Comparison of ENCODE assay signal across 8 cellular contexts in genomic region chr3:195906865-195907729, GRCh38. TPM values are rescaled to one million over a fixed set of nuclear protein-coding genes. Genes with fewer than 3 reads are reported as not detected.
DNase-seq lines count a peak whose midpoint lies in the region; FAIRE-seq and TF ChIP-seq lines count a peak whose summit lies in the region.

No MANE protein-coding gene starts in this region.

- H4K20me1 ChIP-seq in H9 (ENCODE audit: control insufficient read depth, insufficient read depth, insufficient read length), result no peaks in the 10 kb centered on the region

- no peaks in the 10 kb centered on the region for H3K27me3 ChIP-seq in H9 (ENCODE audit: insufficient read depth, low read length)
- no peaks in the 10 kb centered on the region for H3K27me3 ChIP-seq in cardiac muscle cell

- peak overlapping the region; percentile 79 to 91 for H3K4me3 Mint-ChIP-seq in H9

- H3K18ac ChIP-seq in H9 (ENCODE audit: insufficient read length, low read depth, low read length), result no peak overlapping the region

- H2BK120ac ChIP-seq in H9 (ENCODE audit: low read depth, low read length, poor library complexity, severe bottlenecking), result no peak overlapping the region

- H3K27ac Mint-ChIP-seq in H9, result no peak overlapping the region

- H3K4me2 ChIP-seq in H9 (ENCODE audit: insufficient read depth, insufficient read length, low read length), result no peak overlapping the region

- no peak overlapping the region for H2AK5ac ChIP-seq in H9 (ENCODE audit: insufficient read length, low read length)

- no peak overlapping the region for H3T11ph ChIP-seq in H9 (ENCODE audit: low read length)

- no peak overlapping the region for H3K56ac ChIP-seq in H9 (ENCODE audit: insufficient read length, low read depth, low read length)

- peaks cover 8% of the 10 kb centered on the region for H3K27me3 Mint-ChIP-seq in H9 (ENCODE audit: low read depth)

- no peak overlapping the region for H3K14ac ChIP-seq in H9 (ENCODE audit: insufficient read depth, low read length)

- H3K4me3 ChIP-seq in cardiac muscle cell, result peak overlapping the region; percentile 67
- H3K4me3 ChIP-seq in skin epidermis, result peak overlapping the region; percentile 25 to 77 (median 71)

- H2AFZ ChIP-seq in H9 (ENCODE audit: low read length), result no peak overlapping the region

- H3K27ac ChIP-seq in H9 (ENCODE audit: insufficient read length, low read depth, low read length), result no peak overlapping the region
- no peak overlapping the region for H3K27ac ChIP-seq in cardiac muscle cell
- H3K27ac ChIP-seq in skin epidermis, result peak overlapping the region in 20 of 21 experiments; percentile 62 to 95 (median 78)

- H3K4ac ChIP-seq in H9 (ENCODE audit: low read depth, low read length), result no peak overlapping the region

- no peak overlapping the region for H2BK5ac ChIP-seq in H9 (ENCODE audit: insufficient read length, low read length)

- no peaks in the 10 kb centered on the region for H3K36me3 ChIP-seq in cardiac muscle cell

- H3K79me1 ChIP-seq in H9 (ENCODE audit: insufficient read depth, low read depth, low read length, poor library complexity, severe bottlenecking), result no peaks in the 10 kb centered on the region

- no peak overlapping the region for H4K5ac ChIP-seq in H9 (ENCODE audit: insufficient read length, low read depth, low read length)

- H3K9me3 Mint-ChIP-seq in H9, result no peaks in the 10 kb centered on the region

- peaks cover 0 to 4% (median 0%) of the 10 kb centered on the region in 3 experiments; a peak in 4 of 7 replicates for H3K36me3 Mint-ChIP-seq in H9 (ENCODE audit: insufficient read depth in 1 of 3, low read depth in 3 of 3)

- H3K23me2 ChIP-seq in H9 (ENCODE audit: insufficient read length, low read depth, low read length, poor library complexity, severe bottlenecking), result peaks cover 18% of the 10 kb centered on the region

- no peak overlapping the region for H4K91ac ChIP-seq in H9 (ENCODE audit: insufficient read length, low read depth, low read length)

- H2BK15ac ChIP-seq in H9 (ENCODE audit: low read depth, low read length), result no peak overlapping the region

- H3K23ac ChIP-seq in H9 (ENCODE audit: insufficient read length, low read depth, low read length), result no peak overlapping the region

- peak; percentile 77 for DNase-seq in DMS79 treated with DMSO at 0.1 percent for 48 hours (lab: John Stamatoyannopoulos, UW)
- no peak for DNase-seq in H9
- peak; percentile 43 for DNase-seq in NCI-H774 (lab: John Stamatoyannopoulos, UW)
- DNase-seq in activated T-cell treated with anti-CD3 and anti-CD28 coated beads, Interleukin-2, amount 50 U/mL, for 48 hours, result peak; percentile 78 to 80
- no peak for DNase-seq in cardiac muscle cell (ENCODE audit: low read depth in 1 of 2, low spot score in 1 of 2)
- DNase-seq in mucosa of gallbladder (ENCODE audit: low spot score), result no peak
- no peak for DNase-seq in HTR-8/SVneo (ENCODE audit: insufficient read length, low spot score)

- no peak overlapping the region for H2BK12ac ChIP-seq in H9 (ENCODE audit: insufficient read length, low read depth, low read length)

- peak; percentile 25; the same call in 1 of the 3 replicates for TF ChIP-seq CTCF in H9 (conservative IDR thresholded peaks at IDR 0.05)
- TF ChIP-seq CTCF in cardiac muscle cell (IDR thresholded peaks at IDR 0.05; ENCODE audit: low read depth, low read length), result no peak

- no peaks in the 10 kb centered on the region for H3K9me3 ChIP-seq in H9 (ENCODE audit: control insufficient read depth, low read depth, low read length)
- H3K9me3 ChIP-seq in cardiac muscle cell (ENCODE audit: low read depth), result no peaks in the 10 kb centered on the region

- no peak overlapping the region for H2BK20ac ChIP-seq in H9 (ENCODE audit: low read depth, low read length, poor library complexity, severe bottlenecking)

- peaks cover 4% of the 10 kb centered on the region; the same call in 1 of the 2 replicates for H3K4me1 ChIP-seq in H9 (ENCODE audit: insufficient read depth, low read length)
- H3K4me1 ChIP-seq in cardiac muscle cell (ENCODE audit: low read depth), result peaks cover 22% of the 10 kb centered on the region

- H3K79me2 ChIP-seq in H9 (ENCODE audit: insufficient read depth, low read length), result peaks cover 4% of the 10 kb centered on the region; the same call in 1 of the 2 replicates

- H3K4me1 Mint-ChIP-seq in H9, result peaks cover 28 to 34% of the 10 kb centered on the region in 2 experiments

- no peak for FAIRE-seq in HTR-8/SVneo (lab: Jason Lieb, UNC)

- no peak overlapping the region for H3K9ac ChIP-seq in H9 (ENCODE audit: extremely low read depth, insufficient read length, low read length)

- no peak overlapping the region for H4K8ac ChIP-seq in H9 (replicated peaks; ENCODE audit: insufficient read length, low read depth, low read length)

- WGBS in H9 (ENCODE audit: extremely low coverage, insufficient read length, low lambda C conversion rate), result no CpG with 5 or more reads among the region's 23 CpGs

RNA-seq across cellular contexts. Expression of gene TNK2, which starts 1.3 kb away (rescaled TPM):
- total RNA-seq in H9 (2021) (34.5 and 35.3 TPM in 2 replicates), cardiac muscle cell (61.5 and 95.3 TPM in 2 replicates), mucosa of gallbladder (47.3 TPM)
- polyA plus RNA-seq in cardiac muscle cell, result 26.1 and 29.8 TPM in 2 replicates

Comparison
In these comparisons a context has a peak if more than half of its experiments do, and no peak if none do; other contexts are left out.
1. DNase-seq: peak in DMS79 treated with DMSO at 0.1 percent for 48 hours (single experiment), NCI-H774 (single experiment) and activated T-cell treated with anti-CD3 and anti-CD28 coated beads, Interleukin-2, amount 50 U/mL, for 48 hours (2 of 2); none in H9 (single experiment), cardiac muscle cell (0 of 2), mucosa of gallbladder (single experiment) and HTR-8/SVneo (single experiment).
2. H3K27ac ChIP-seq: peak in skin epidermis (20 of 21); none in H9 (single experiment) and cardiac muscle cell (single experiment).